In genomic region chr12:50309950-50310349, GRCh38 we compare ENCODE assay signal across 1 cellular context.
TF ChIP-seq lines count a peak whose summit lies in the region.

No MANE protein-coding gene starts in this region.

TF ChIP-seq in K562, 482 proteins besides CTCF, POLR2A, EP300 and RAD21 (continued from another document):
- peak; percentile 52; the same call in 1 of the 2 replicates for TF ChIP-seq STAT5A (IDR thresholded peaks at IDR 0.05; ENCODE audit: borderline replicate concordance, low read length)
- 0 out of 4 replicates have a peak, but pooled peaks of 1 of the 2 experiments have one; percentile 22 for TF ChIP-seq MAZ (CRISPR knock-in tag; conservative IDR thresholded peaks at IDR 0.05 in 1 of 2, IDR thresholded peaks at IDR 0.05 in 1 of 2)
- peak; percentile 57 for TF ChIP-seq DPF2 (IDR thresholded peaks at IDR 0.05)
- no peak for TF ChIP-seq ZNF76 (CRISPR knock-in tag; IDR thresholded peaks at IDR 0.05; ENCODE audit: borderline replicate concordance)
- TF ChIP-seq HDAC1 (IDR thresholded peaks at IDR 0.05), result 0 out of 4 replicates have a peak, but pooled peaks of 1 of the 2 experiments have one; percentile 18
- TF ChIP-seq POLR2AphosphoS5 (IDR thresholded peaks at IDR 0.05; ENCODE audit: control insufficient read depth, insufficient read depth, low read depth, low read length), result 0 out of 2 replicates have a peak, but pooled peaks have one; percentile 23
- no peak for TF ChIP-seq ETS1 (conservative IDR thresholded peaks at IDR 0.05; ENCODE audit: control insufficient read depth, low read depth, low read length)
- TF ChIP-seq TCF7 (IDR thresholded peaks at IDR 0.05; ENCODE audit: borderline replicate concordance), result no peak
- no peak for TF ChIP-seq HMBOX1 (IDR thresholded peaks at IDR 0.05)
- TF ChIP-seq, protein P1, sequence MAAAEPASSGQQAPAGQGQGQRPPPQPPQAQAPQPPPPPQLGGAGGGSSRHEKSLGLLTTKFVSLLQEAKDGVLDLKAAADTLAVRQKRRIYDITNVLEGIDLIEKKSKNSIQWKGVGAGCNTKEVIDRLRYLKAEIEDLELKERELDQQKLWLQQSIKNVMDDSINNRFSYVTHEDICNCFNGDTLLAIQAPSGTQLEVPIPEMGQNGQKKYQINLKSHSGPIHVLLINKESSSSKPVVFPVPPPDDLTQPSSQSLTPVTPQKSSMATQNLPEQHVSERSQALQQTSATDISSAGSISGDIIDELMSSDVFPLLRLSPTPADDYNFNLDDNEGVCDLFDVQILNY (CRISPR knock-in tag; IDR thresholded peaks at IDR 0.05), result no peak
- TF ChIP-seq NFIC (IDR thresholded peaks at IDR 0.05), result no peak
- peak; percentile 62 for TF ChIP-seq TEAD4 (IDR thresholded peaks at IDR 0.05; ENCODE audit: low read length)
- TF ChIP-seq TEAD4 (CRISPR knock-in tag; IDR thresholded peaks at IDR 0.05; ENCODE audit: borderline replicate concordance), result no peak
- no peak for TF ChIP-seq ELK3 (CRISPR knock-in tag; IDR thresholded peaks at IDR 0.05)
- TF ChIP-seq ZBTB2 (IDR thresholded peaks at IDR 0.05), result no peak
- TF ChIP-seq ZNF384 (IDR thresholded peaks at IDR 0.05; ENCODE audit: low read depth, low read length), result no peak
- no peak for TF ChIP-seq MBD2 (IDR thresholded peaks at IDR 0.05; ENCODE audit: borderline replicate concordance, low read depth)
- TF ChIP-seq ELF4 (CRISPR knock-in tag; IDR thresholded peaks at IDR 0.05), result no peak
- peak; percentile 78 for TF ChIP-seq SMARCA4 (IDR thresholded peaks at IDR 0.05)
